In the genomic region with DNA sequence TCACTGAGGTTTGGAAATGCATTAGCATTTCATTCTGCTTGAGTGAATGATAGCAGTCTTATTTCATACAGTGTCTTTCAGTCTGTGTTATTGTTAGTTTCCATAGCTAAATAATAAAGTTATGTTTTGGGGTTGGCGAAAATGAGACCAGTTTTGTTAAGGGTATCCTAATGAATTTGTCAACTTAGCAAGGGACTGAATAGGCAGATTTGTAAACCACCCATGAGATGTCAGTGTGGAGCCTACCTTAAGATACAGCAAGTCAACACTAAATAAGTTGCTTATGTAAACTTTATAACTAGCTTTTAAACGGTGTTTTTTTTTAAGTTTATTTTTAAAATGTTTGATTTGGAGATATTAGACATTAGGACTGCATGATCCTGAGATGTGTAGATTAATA, we compare ENCODE assay signal across 24 cellular contexts.
"Had no signal": no experiment of that assay in that cellular context is flagged by ENCODE, and none has a peak within 500 bp of the region (broad histone marks: within the 10 kb centered on the region; RNA-seq: fewer than 3 reads in every experiment).

No MANE protein-coding gene starts in this region.

- H3K4me3 Mint-ChIP-seq: naive B cell; natural killer cell treated with Interleukin-12 subunit alpha and Interleukin-12 subunit beta and Interleukin-15 and Interleukin-18, amount 100 ng/mL, for 72 hours; neural crest cell; stimulated activated naive CD8-positive, alpha-beta T cell treated with anti-CD3 and anti-CD28 coated beads, Interleukin-15, amount 100 ng/mL, for 72 hours had no signal

- ATAC-seq: gastrocnemius medialis; left ventricle myocardium superior; lower lobe of right lung; natural killer cell treated with Interleukin-12 subunit alpha and Interleukin-12 subunit beta and Interleukin-15 and Interleukin-18, amount 100 ng/mL, for 72 hours; right lobe of liver; stimulated activated naive CD8-positive, alpha-beta T cell treated with anti-CD3 and anti-CD28 coated beads, Interleukin-15, amount 100 ng/mL, for 72 hours; upper lobe of right lung had no signal

- H3K4me1 Mint-ChIP-seq: naive B cell, neural crest cell had no signal

- DNase-seq: dorsolateral prefrontal cortex; effector CD4-positive, alpha-beta T cell; foreskin fibroblast; gastrocnemius medialis; head of caudate nucleus; left ventricle myocardium superior; lower lobe of right lung; naive B cell; right lobe of liver; small intestine; stimulated activated CD4-positive, alpha-beta T cell treated with anti-CD3 and anti-CD28 coated beads, Interleukin-12 subunit alpha, Interleukin-12 subunit beta, amount 100 ng/mL, for 4 hours; stimulated activated CD4-positive, alpha-beta T cell treated with anti-CD3 and anti-CD28 coated beads, Interleukin-1b, Interleukin-23, amount 100 ng/mL, for 48 hours; stimulated activated CD4-positive, alpha-beta T cell treated with anti-CD3 and anti-CD28 coated beads, Interleukin-4, amount 100 ng/mL, for 1 hour; stimulated activated CD8-positive, alpha-beta memory T cell treated with anti-CD3 and anti-CD28 coated beads, Interleukin-4, amount 100 ng/mL, for 48 hours; stimulated activated naive CD4-positive, alpha-beta T cell; stimulated activated naive CD8-positive, alpha-beta T cell treated with anti-CD3 and anti-CD28 coated beads, Interleukin-15, amount 100 ng/mL, for 72 hours; transverse colon; upper lobe of right lung; uterus had no signal

- H3K4me1 ChIP-seq: gastrocnemius medialis, lower lobe of right lung, parathyroid adenoma, suprapubic skin, transverse colon, upper lobe of right lung, uterus had no signal

- H3K4me3 ChIP-seq: dorsolateral prefrontal cortex, gastrocnemius medialis, lower lobe of right lung, right lobe of liver, suprapubic skin, transverse colon, upper lobe of right lung, uterus had no signal

- H3K36me3 ChIP-seq: uterus had no signal

- H3K27me3 Mint-ChIP-seq: naive B cell; natural killer cell treated with Interleukin-12 subunit alpha and Interleukin-12 subunit beta and Interleukin-15 and Interleukin-18, amount 100 ng/mL, for 72 hours; progenitor cell of endocrine pancreas; stimulated activated naive CD8-positive, alpha-beta T cell treated with anti-CD3 and anti-CD28 coated beads, Interleukin-15, amount 100 ng/mL, for 72 hours had no signal

- H3K9me3 Mint-ChIP-seq: natural killer cell treated with Interleukin-12 subunit alpha and Interleukin-12 subunit beta and Interleukin-15 and Interleukin-18, amount 100 ng/mL, for 72 hours; neural crest cell; stimulated activated naive CD8-positive, alpha-beta T cell treated with anti-CD3 and anti-CD28 coated beads, Interleukin-15, amount 100 ng/mL, for 72 hours had no signal

- H3K27ac Mint-ChIP-seq: naive B cell, progenitor cell of endocrine pancreas had no signal

- H3K9me3 ChIP-seq: gastrocnemius medialis, lower lobe of right lung, right lobe of liver, suprapubic skin, transverse colon, upper lobe of right lung, uterus had no signal
